ENCODE assay signal across 11 cellular contexts in the genomic region with DNA sequence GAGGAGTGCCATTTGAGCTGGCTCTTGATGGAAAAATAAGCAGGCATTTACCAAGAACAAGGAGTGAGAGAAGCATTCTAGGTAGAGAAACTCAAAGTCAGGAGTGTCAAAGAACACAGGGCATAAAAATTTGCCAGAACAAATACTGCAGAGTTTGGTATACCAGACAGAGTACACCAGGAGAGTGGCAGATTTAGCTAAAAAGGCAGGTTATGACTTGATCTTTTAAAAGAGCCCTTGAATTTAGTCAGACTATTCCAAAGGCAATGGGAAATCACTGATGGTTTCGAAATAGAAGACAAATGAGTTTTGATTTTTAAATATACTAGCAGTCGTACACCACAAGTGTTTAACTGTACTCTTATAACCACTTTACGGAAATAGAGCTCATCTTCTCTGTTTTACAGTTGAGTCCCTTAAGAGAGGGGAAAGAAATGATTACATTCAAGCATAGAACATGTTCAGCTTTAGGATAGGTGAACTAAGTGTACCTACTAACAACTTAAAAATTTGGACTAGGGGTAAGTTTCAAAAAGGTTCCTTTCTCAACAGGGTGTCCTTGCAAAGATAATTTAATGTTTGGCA. TPM values are rescaled to one million over a fixed set of nuclear protein-coding genes. Genes with fewer than 3 reads are reported as not detected.
DNase-seq lines count a peak whose midpoint lies in the region; TF ChIP-seq lines count a peak whose summit lies in the region.
"Had no signal": no experiment of that assay in that cellular context is flagged by ENCODE, and none has a peak within 500 bp of the region (broad histone marks: within the 10 kb centered on the region; RNA-seq: fewer than 3 reads in every experiment).

No MANE protein-coding gene starts in this region.

- H3K27me3 ChIP-seq in left ventricle myocardium inferior (ENCODE audit: low read depth) = no peaks in the 10 kb centered on the region
- H3K27me3 ChIP-seq in right atrium auricular region = no peaks in the 10 kb centered on the region
- no peaks in the 10 kb centered on the region for H3K27me3 ChIP-seq in adrenal gland
- H3K27me3 ChIP-seq: dorsolateral prefrontal cortex, vagina had no signal

- H3K9me3 ChIP-seq in left ventricle myocardium inferior (replicated peaks) = no peaks in the 10 kb centered on the region
- H3K9me3 ChIP-seq in right atrium auricular region = no peaks in the 10 kb centered on the region
- no peaks in the 10 kb centered on the region for H3K9me3 ChIP-seq in adrenal gland (replicated peaks in 1 of 3)
- no peaks in the 10 kb centered on the region for H3K9me3 ChIP-seq in mesodermal cell (ENCODE audit: control insufficient read depth, low read length)
- H3K9me3 ChIP-seq: vagina had no signal

- H3K4me1 ChIP-seq in left ventricle myocardium inferior = peaks cover 100% of the 10 kb centered on the region
- H3K4me1 ChIP-seq in right atrium auricular region = peaks cover 0 to 89% of the 10 kb centered on the region in 2 donors
- H3K4me1 ChIP-seq in adrenal gland (replicated peaks in 1 of 2) = peaks cover 66 to 100% of the 10 kb centered on the region in 2 donors
- peaks cover 42% of the 10 kb centered on the region for H3K4me1 ChIP-seq in mesodermal cell (ENCODE audit: control insufficient read depth, insufficient read depth, low read length, poor library complexity, severe bottlenecking)

- no peak for TF ChIP-seq POLR2A in adrenal gland (IDR thresholded peaks at IDR 0.05)

- WGBS in adrenal gland, 4 donors = 40 to 46% (median 42%) methylated on average over 3 of the region's 3 CpGs
- no CpG with 5 or more reads among the region's 3 CpGs for WGBS in mesodermal cell (ENCODE audit: insufficient coverage in 2 of 2), 2 experiments

- H3K4me3 ChIP-seq in left ventricle myocardium inferior (peak overlapping the region; percentile 27), right atrium auricular region (no peak overlapping the region), adrenal gland (peak overlapping the region in 1 of 4 donors; percentile 0), mesodermal cell (ENCODE audit: extremely low read depth, insufficient read depth, low read length, poor library complexity, severe bottlenecking) (no peak overlapping the region)
- H3K4me3 ChIP-seq: vagina had no signal

- intact Hi-C loops in left ventricle myocardium inferior (cut with micrococcal nuclease) (no loop called here), adrenal gland (cut with DNase I) (no loop called here)

- DNase-seq in left ventricle myocardium inferior (no peak), right atrium auricular region (ENCODE audit: low spot score) (no peak), adrenal gland (no peak), KG1 (lab: John Stamatoyannopoulos, UW) (no peak), Kasumi-1 (lab: John Stamatoyannopoulos, UW) (no peak)
- no peak for DNase-seq in stimulated activated CD4-positive, alpha-beta T cell treated with anti-CD3 and anti-CD28 coated beads, Interleukin-15, amount 100 ng/mL, for 24 hours
- no peak for DNase-seq in effector CD8-positive, alpha-beta T cell (lab: John Stamatoyannopoulos, UW)
- DNase-seq: dorsolateral prefrontal cortex, nucleus accumbens had no signal

- no peak for TF ChIP-seq CTCF in left ventricle myocardium inferior (IDR thresholded peaks at IDR 0.05; ENCODE audit: borderline replicate concordance)
- TF ChIP-seq CTCF in right atrium auricular region (IDR thresholded peaks at IDR 0.05) = no peak
- TF ChIP-seq CTCF in adrenal gland (IDR thresholded peaks at IDR 0.05) = no peak

- H3K36me3 ChIP-seq in left ventricle myocardium inferior (no peaks in the 10 kb centered on the region), right atrium auricular region (no peaks in the 10 kb centered on the region), adrenal gland (replicated peaks in 1 of 2) (no peaks in the 10 kb centered on the region), mesodermal cell (ENCODE audit: control insufficient read depth, insufficient read depth, low read length) (peaks cover 75% of the 10 kb centered on the region)
- H3K36me3 ChIP-seq: vagina had no signal

- no peak overlapping the region for H3K27ac ChIP-seq in left ventricle myocardium inferior (replicated peaks)
- no peak overlapping the region for H3K27ac ChIP-seq in right atrium auricular region
- peak overlapping the region; percentile 15 to 75 (median 40) for H3K27ac ChIP-seq in adrenal gland
- H3K27ac ChIP-seq in mesodermal cell (ENCODE audit: low read depth, low read length, severe bottlenecking) = peak overlapping the region; percentile 68
- H3K27ac ChIP-seq: vagina had no signal

RNA-seq across cellular contexts. Expression of a gene that starts 10.2 kb away (rescaled TPM):
- total RNA-seq in left ventricle myocardium inferior (251 TPM), right atrium auricular region (100 to 1,000 TPM; 288 to 322 TPM), adrenal gland (100 to 1,000 TPM; 318 to 523 (median 398) TPM)
- 100 to 1,000 TPM; 178 to 709 (median 214) TPM for polyA plus RNA-seq in adrenal gland
- polyA plus RNA-seq in mesodermal cell (2013, experiment 1 of 2) = 341 TPM
- 366 TPM for polyA plus RNA-seq in mesodermal cell (2013, experiment 2 of 2)

RNA-seq across cellular contexts. Expression of a gene that starts 51.7 kb away (rescaled TPM):
- total RNA-seq in left ventricle myocardium inferior (17.1 TPM), right atrium auricular region (10 to 100 TPM; 10.5 to 11.5 TPM), adrenal gland (10 to 100 TPM; 20.5 to 50.4 (median 34.3) TPM)
- polyA plus RNA-seq in adrenal gland = 10 to 100 TPM; 13.5 to 64.6 (median 13.7) TPM
- 44.0 TPM for polyA plus RNA-seq in mesodermal cell (2013, experiment 1 of 2)
- 59.3 TPM for polyA plus RNA-seq in mesodermal cell (2013, experiment 2 of 2)

RNA-seq across cellular contexts. Expression of a gene that starts 56.3 kb away (rescaled TPM):
- total RNA-seq in left ventricle myocardium inferior = 30.3 TPM
- 10 to 100 TPM; 26.9 to 41.6 TPM for total RNA-seq in right atrium auricular region
- 10 to 100 TPM; 25.7 to 84.1 (median 59.1) TPM for total RNA-seq in adrenal gland
- 10 to 100 TPM; 21.5 to 25.9 (median 21.5) TPM for polyA plus RNA-seq in adrenal gland
- 21.9 TPM for polyA plus RNA-seq in mesodermal cell (2013, experiment 1 of 2)
- 21.7 TPM for polyA plus RNA-seq in mesodermal cell (2013, experiment 2 of 2)

Comparison
In these comparisons a context has a peak if more than half of its experiments do, and no peak if none do; other contexts are left out.
1. H3K27ac ChIP-seq: peak in adrenal gland (5 of 5) and mesodermal cell (single experiment); none in left ventricle myocardium inferior (single experiment) and right atrium auricular region (0 of 2).